8 cellular contexts compared by ENCODE assay signal in the genomic region with DNA sequence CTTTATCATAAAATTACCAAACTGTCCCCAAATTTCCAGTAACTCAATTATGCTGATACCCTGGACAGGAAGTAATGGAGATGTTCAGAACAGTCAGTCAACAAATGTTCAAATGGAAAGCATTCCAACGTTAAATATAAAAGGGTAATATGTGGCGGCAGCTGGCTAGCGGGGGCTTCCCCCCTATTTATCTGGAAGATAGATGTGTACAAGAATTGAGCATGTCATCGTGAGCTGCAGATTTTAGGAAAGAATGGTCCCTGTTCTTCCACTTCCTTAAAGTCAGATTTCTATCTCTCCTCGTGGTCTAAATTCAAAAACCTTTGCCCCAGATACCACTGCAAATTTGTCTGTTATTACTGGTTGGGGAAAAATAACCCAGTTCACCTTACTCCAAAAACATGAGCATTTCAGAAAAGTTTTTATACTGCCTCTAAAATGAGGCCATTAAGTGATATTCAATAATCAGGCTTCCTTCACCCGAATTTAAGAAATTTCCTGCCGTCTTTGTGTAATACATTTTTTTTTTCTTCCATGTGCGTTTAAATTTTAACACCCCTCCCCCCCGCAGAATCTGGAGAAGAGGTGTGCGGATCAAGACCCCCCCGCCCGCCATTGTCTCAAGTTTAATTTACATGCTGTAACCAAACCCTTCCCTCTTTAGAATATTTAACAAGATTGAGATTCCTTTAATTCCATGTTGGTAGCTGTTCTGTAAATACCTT. TPM values are rescaled to one million over a fixed set of nuclear protein-coding genes. Genes with fewer than 3 reads are reported as not detected.
A peak's percentile ranks its signal among the peaks of the same experiment; 100 is the strongest.
DNase-seq lines count a peak whose midpoint lies in the region; ATAC-seq and TF ChIP-seq lines count a peak whose summit lies in the region.
"Not testable (repeated sequence)": the region's sequence is repeated elsewhere in the genome, so short reads cannot be mapped to it uniquely, and the experiment has no call there.

No MANE protein-coding gene starts in this region.

- POLR2A ChIA-PET in PC-3 (lab: Charles Lee; ENCODE audit: unreplicated experiment), result not testable (repeated sequence)
- POLR2A ChIA-PET in activated CD8-positive, alpha-beta T cell treated with anti-CD3 and anti-CD28 coated beads, Interleukin-2, amount 10 ng/mL, durations not matched to agents 7 days and 5 days (lab: Charles Lee), result interaction anchor here (0.8 to 6.1 kb wide), 4 partner anchors 8 to 165 kb away, joined by 3 to 56 read pairs (median 4); no protein-coding TSS in a partner anchor
- POLR2A ChIA-PET in naive thymus-derived CD4-positive, alpha-beta T cell (lab: Charles Lee), result interaction anchor here (0.6 to 3.3 kb wide), 5 partner anchors 8 to 270 kb away, joined by 3 to 20 read pairs (median 3); no protein-coding TSS in a partner anchor

- peak overlapping the region; percentile 98 for H3K9ac ChIP-seq in BLaER1
- H3K9ac ChIP-seq in PC-3 (ENCODE audit: low read length), result peak overlapping the region; percentile 91

- H3K27ac Mint-ChIP-seq in activated CD8-positive, alpha-beta T cell treated with anti-CD3 and anti-CD28 coated beads, Interleukin-2, amount 10 ng/mL, durations not matched to agents 7 days and 5 days, result peak overlapping the region; percentile 95
- H3K27ac Mint-ChIP-seq in chondrocyte (ENCODE audit: unreplicated experiment), result peak overlapping the region; percentile 97
- peak overlapping the region; percentile 88 to 100 (median 97) for H3K27ac Mint-ChIP-seq in naive thymus-derived CD4-positive, alpha-beta T cell
- peak overlapping the region; percentile 85 for H3K27ac Mint-ChIP-seq in stimulated activated memory B cell treated with anti-CD40 and anti-IgM and Interleukin-4, amounts not matched to agents 10 μg/mL and 1 μg/mL and 100 μg/mL, for 72 hours

- H3K4me1 ChIP-seq in BLaER1 (peaks cover 29% of the 10 kb centered on the region), PC-3 (ENCODE audit: insufficient read depth, low read length) (peaks cover 52% of the 10 kb centered on the region)
- peaks cover 6 to 23% of the 10 kb centered on the region in 2 donors for H3K4me1 ChIP-seq in naive thymus-derived CD4-positive, alpha-beta T cell (ENCODE audit: control insufficient read depth in 2 of 2, insufficient read depth in 2 of 2, low read length in 2 of 2)

- H3K27me3 Mint-ChIP-seq in activated CD8-positive, alpha-beta T cell treated with anti-CD3 and anti-CD28 coated beads, Interleukin-2, amount 10 ng/mL, durations not matched to agents 7 days and 5 days (ENCODE audit: low read depth); chondrocyte (ENCODE audit: low read depth); naive thymus-derived CD4-positive, alpha-beta T cell; stimulated activated memory B cell treated with anti-CD40 and anti-IgM and Interleukin-4, amounts not matched to agents 10 μg/mL and 1 μg/mL and 100 μg/mL, for 72 hours: not testable (repeated sequence)

- peak overlapping the region; percentile 94 for H3K4me2 ChIP-seq in BLaER1
- peak overlapping the region; percentile 82 for H3K4me2 ChIP-seq in PC-3 (ENCODE audit: low read length)

- ATAC-seq in PC-3; activated CD8-positive, alpha-beta T cell treated with anti-CD3 and anti-CD28 coated beads, Interleukin-2, amount 10 ng/mL, durations not matched to agents 7 days and 5 days; left cardiac atrium; naive thymus-derived CD4-positive, alpha-beta T cell; stimulated activated memory B cell treated with anti-CD40 and anti-IgM and Interleukin-4, amounts not matched to agents 10 μg/mL and 1 μg/mL and 100 μg/mL, for 72 hours: not testable (repeated sequence)

- peaks cover 61% of the 10 kb centered on the region for H3K36me3 Mint-ChIP-seq in activated CD8-positive, alpha-beta T cell treated with anti-CD3 and anti-CD28 coated beads, Interleukin-2, amount 10 ng/mL, durations not matched to agents 7 days and 5 days (ENCODE audit: low read depth)
- not testable (repeated sequence) for H3K36me3 Mint-ChIP-seq in chondrocyte (ENCODE audit: low read depth)
- peaks cover 0 to 23% (median 0%) of the 10 kb centered on the region in 5 donors for H3K36me3 Mint-ChIP-seq in naive thymus-derived CD4-positive, alpha-beta T cell
- H3K36me3 Mint-ChIP-seq in stimulated activated memory B cell treated with anti-CD40 and anti-IgM and Interleukin-4, amounts not matched to agents 10 μg/mL and 1 μg/mL and 100 μg/mL, for 72 hours, result peaks cover 16% of the 10 kb centered on the region

- not testable (repeated sequence) for H3F3A ChIP-seq in PC-3 (ENCODE audit: low read length, unreplicated experiment)

- H3K9me3 ChIP-seq in BLaER1; PC-3 (ENCODE audit: low read length); naive thymus-derived CD4-positive, alpha-beta T cell (ENCODE audit: control insufficient read depth in 2 of 3, low read length in 3 of 3): not testable (repeated sequence)

- H3K4me1 Mint-ChIP-seq in activated CD8-positive, alpha-beta T cell treated with anti-CD3 and anti-CD28 coated beads, Interleukin-2, amount 10 ng/mL, durations not matched to agents 7 days and 5 days (ENCODE audit: low read depth), result peaks cover 37% of the 10 kb centered on the region
- peaks cover 63% of the 10 kb centered on the region for H3K4me1 Mint-ChIP-seq in chondrocyte (ENCODE audit: low read depth)
- peaks cover 23 to 60% (median 49%) of the 10 kb centered on the region in 7 donors for H3K4me1 Mint-ChIP-seq in naive thymus-derived CD4-positive, alpha-beta T cell
- H3K4me1 Mint-ChIP-seq in stimulated activated memory B cell treated with anti-CD40 and anti-IgM and Interleukin-4, amounts not matched to agents 10 μg/mL and 1 μg/mL and 100 μg/mL, for 72 hours, result peaks cover 41% of the 10 kb centered on the region

- H3K9me3 Mint-ChIP-seq in activated CD8-positive, alpha-beta T cell treated with anti-CD3 and anti-CD28 coated beads, Interleukin-2, amount 10 ng/mL, durations not matched to agents 7 days and 5 days (ENCODE audit: insufficient read depth); chondrocyte (ENCODE audit: low read depth); naive thymus-derived CD4-positive, alpha-beta T cell; stimulated activated memory B cell treated with anti-CD40 and anti-IgM and Interleukin-4, amounts not matched to agents 10 μg/mL and 1 μg/mL and 100 μg/mL, for 72 hours: not testable (repeated sequence)

- not testable (repeated sequence) for H3K27me3 ChIP-seq in BLaER1; HL-60 (ENCODE audit: insufficient read depth, poor library complexity, severe bottlenecking); PC-3 (ENCODE audit: low read length); naive thymus-derived CD4-positive, alpha-beta T cell (ENCODE audit: control insufficient read depth in 2 of 2, insufficient read depth in 2 of 2, low read length in 2 of 2)

- BruUV-seq in PC-3 (replicated peaks; lab: Mats Ljungman, UMichigan), result not testable (repeated sequence)

- H3K79me2 ChIP-seq in PC-3 (ENCODE audit: low read length), result peaks cover 91% of the 10 kb centered on the region

- intact Hi-C loops in PC-3 (cut with micrococcal nuclease), result loop anchor here (10.0 kb wide), 1 partner anchor 1955 kb away; no protein-coding TSS in a partner anchor
- intact Hi-C loops in left cardiac atrium (cut with DNase I), result loop anchor here in 1 of 2 donors (5.0 kb wide), 1 partner anchor 328 kb away; no protein-coding TSS in a partner anchor
- intact Hi-C loops in naive thymus-derived CD4-positive, alpha-beta T cell (cut with micrococcal nuclease), result loop anchor here in 1 of 2 donors (10.0 kb wide), 1 partner anchor 615 kb away; the partner anchor contains the start of gene PFDN4

- not testable (repeated sequence) for H2AFZ ChIP-seq in PC-3 (ENCODE audit: low read length)

- not testable (repeated sequence) for H4K20me1 ChIP-seq in BLaER1; PC-3 (ENCODE audit: low read length)

- H3K4me3 Mint-ChIP-seq in activated CD8-positive, alpha-beta T cell treated with anti-CD3 and anti-CD28 coated beads, Interleukin-2, amount 10 ng/mL, durations not matched to agents 7 days and 5 days, result peak overlapping the region; percentile 88
- H3K4me3 Mint-ChIP-seq in chondrocyte (ENCODE audit: unreplicated experiment), result peak overlapping the region; percentile 79
- H3K4me3 Mint-ChIP-seq in naive thymus-derived CD4-positive, alpha-beta T cell, result peak overlapping the region; percentile 86 to 99 (median 96)
- peak overlapping the region; percentile 80 for H3K4me3 Mint-ChIP-seq in stimulated activated memory B cell treated with anti-CD40 and anti-IgM and Interleukin-4, amounts not matched to agents 10 μg/mL and 1 μg/mL and 100 μg/mL, for 72 hours

- peak overlapping the region; percentile 98 for H3K27ac ChIP-seq in BLaER1
- peak overlapping the region; percentile 93 for H3K27ac ChIP-seq in HL-60 (replicated peaks)
- peak overlapping the region; percentile 81 for H3K27ac ChIP-seq in PC-3 (ENCODE audit: low read length)
- peak overlapping the region; percentile 97 for H3K27ac ChIP-seq in naive thymus-derived CD4-positive, alpha-beta T cell (ENCODE audit: low read depth, low read length)

- DNase-seq in HL-60 (ENCODE audit: low read depth in 1 of 2, low spot score in 1 of 2), result peak in 1 of 2 experiments; percentile 34
- DNase-seq in PC-3, result peak; percentile 40
- peak; percentile 51 for DNase-seq in activated CD8-positive, alpha-beta T cell treated with anti-CD3 and anti-CD28 coated beads, Interleukin-2, amount 10 ng/mL, durations not matched to agents 7 days and 5 days
- DNase-seq in chondrocyte (ENCODE audit: low spot score), result not testable (repeated sequence)
- DNase-seq in left cardiac atrium, result peak; percentile 15
- peak in 1 of 9 donors; percentile 20 for DNase-seq in naive thymus-derived CD4-positive, alpha-beta T cell

- not testable (repeated sequence) for TF ChIP-seq CTCF in HL-60 (IDR thresholded peaks at IDR 0.05; ENCODE audit: insufficient read depth, low read length); PC-3 (conservative IDR thresholded peaks at IDR 0.05; ENCODE audit: low read depth, low read length); chondrocyte (IDR thresholded peaks at IDR 0.05)

- CTCF ChIA-PET in PC-3 (lab: Charles Lee), result not testable (repeated sequence)
- CTCF ChIA-PET in activated CD8-positive, alpha-beta T cell treated with anti-CD3 and anti-CD28 coated beads, Interleukin-2, amount 10 ng/mL, durations not matched to agents 7 days and 5 days (lab: Charles Lee), result interaction anchor here (0.7 to 1.3 kb wide), 3 partner anchors 11 to 53 kb away, joined by 3 read pairs; no protein-coding TSS in a partner anchor
- CTCF ChIA-PET in naive thymus-derived CD4-positive, alpha-beta T cell (lab: Charles Lee), result interaction anchor here (1.7 kb wide), 1 partner anchor 283 kb away, joined by 3 read pairs; no protein-coding TSS in a partner anchor

- not testable (repeated sequence) for H3K9me2 ChIP-seq in PC-3 (replicated peaks; ENCODE audit: low read length)

- H3K4me3 ChIP-seq in BLaER1, result peak overlapping the region; percentile 96
- H3K4me3 ChIP-seq in HL-60 (replicated peaks; ENCODE audit: insufficient read depth, low read length), result peak overlapping the region; percentile 6; the same call in 1 of the 2 replicates
- peak overlapping the region; percentile 92 for H3K4me3 ChIP-seq in PC-3 (ENCODE audit: low read length)
- peak overlapping the region; percentile 45 for H3K4me3 ChIP-seq in naive thymus-derived CD4-positive, alpha-beta T cell (ENCODE audit: low read length)

- H3K36me3 ChIP-seq in BLaER1; PC-3 (ENCODE audit: low read depth, low read length); naive thymus-derived CD4-positive, alpha-beta T cell (ENCODE audit: control insufficient read depth in 2 of 3, insufficient read depth in 3 of 3, low read length in 3 of 3): not testable (repeated sequence)

RNA-seq across cellular contexts. Expression of gene ZNF217, which starts 4.1 kb away (rescaled TPM):
- total RNA-seq in PC-3 (2014; rRNA removed) (45.6 and 55.5 TPM in 2 replicates), chondrocyte (26.9 to 28.7 TPM (median 27.0 TPM) in 3 replicates), left cardiac atrium (10 to 100 TPM; 12.6 to 15.8 TPM)
- 100 to 1,000 TPM; 104 to 113 TPM for total RNA-seq in activated CD8-positive, alpha-beta T cell treated with anti-CD3 and anti-CD28 coated beads, Interleukin-2, amount 10 ng/mL, durations not matched to agents 7 days and 5 days
- total RNA-seq in naive thymus-derived CD4-positive, alpha-beta T cell, result 100 to 1,000 TPM in 3 of 5 experiments, 10 to 100 TPM in 2; 72.6 to 104 (median 100) TPM
- 10 to 100 TPM; 17.3 to 55.2 TPM for polyA plus RNA-seq in naive thymus-derived CD4-positive, alpha-beta T cell

Comparison
In these comparisons a context has a peak if more than half of its experiments do, and no peak if none do; other contexts are left out.
1. H3K4me3 ChIP-seq: peak in every context shown above with its lines; median percentile 96 in BLaER1; 92 in PC-3; 45 in naive thymus-derived CD4-positive, alpha-beta T cell; 6 in HL-60.